Comparison of ENCODE assay signal across 8 cellular contexts in genomic region chr6:11575408-11576033, GRCh38. TPM values are rescaled to one million over a fixed set of nuclear protein-coding genes. Genes with fewer than 3 reads are reported as not detected.
A peak's percentile ranks its signal among the peaks of the same experiment; 100 is the strongest.
DNase-seq lines count a peak whose midpoint lies in the region; ATAC-seq and TF ChIP-seq lines count a peak whose summit lies in the region.

No MANE protein-coding gene starts in this region.

- peak in 9 of 10 experiments; percentile 7 to 43 (median 16) for DNase-seq in CD4-positive, alpha-beta T cell
- DNase-seq in NCI-H460 (ENCODE audit: extremely low read depth, low read depth) (peak; percentile 86), memory B cell (ENCODE audit: low spot score in 2 of 2) (peak; percentile 40 to 56)
- DNase-seq in activated CD4-positive, CD25-positive, alpha-beta regulatory T cell treated with anti-CD3 and anti-CD28 coated beads, Interleukin-2, amount 50 U/mL, for 72 hours = peak; percentile 36
- DNase-seq in effector CD8-positive, alpha-beta T cell (lab: John Stamatoyannopoulos, UW) = peak; percentile 4
- peak; percentile 46 for DNase-seq in stimulated activated naive B cell treated with anti-CD40 and anti-IgM and Interleukin-4, amounts not matched to agents 10 μg/mL and 1 μg/mL and 100 μg/mL, for 72 hours

- no peaks in the 10 kb centered on the region for H3K27me3 ChIP-seq in CD4-positive, alpha-beta T cell (ENCODE audit: control insufficient read depth, insufficient read depth, low read length)

- CTCF ChIA-PET in CD4-positive, alpha-beta T cell (lab: Charles Lee) = interaction anchor here (0.8 to 1.9 kb wide), 7 partner anchors 9 to 431 kb away, joined by 3 to 8 read pairs (median 7); no protein-coding TSS in a partner anchor

- POLR2A ChIA-PET in CD4-positive, alpha-beta T cell (lab: Charles Lee) = no interaction called here

- no peaks in the 10 kb centered on the region for H3K9me3 Mint-ChIP-seq in CD4-positive, alpha-beta T cell
- no peaks in the 10 kb centered on the region for H3K9me3 Mint-ChIP-seq in memory B cell
- H3K9me3 Mint-ChIP-seq in stimulated activated naive B cell treated with anti-CD40 and anti-IgM and Interleukin-4, amounts not matched to agents 10 μg/mL and 1 μg/mL and 100 μg/mL, for 72 hours = no peaks in the 10 kb centered on the region

- no peak overlapping the region for H3K27ac ChIP-seq in CD4-positive, alpha-beta T cell (ENCODE audit: low read depth, low read length)

- H3K4me1 Mint-ChIP-seq in CD4-positive, alpha-beta T cell (ENCODE audit: low read depth) = no peaks in the 10 kb centered on the region
- H3K4me1 Mint-ChIP-seq in memory B cell = peaks cover 4% of the 10 kb centered on the region
- H3K4me1 Mint-ChIP-seq in stimulated activated naive B cell treated with anti-CD40 and anti-IgM and Interleukin-4, amounts not matched to agents 10 μg/mL and 1 μg/mL and 100 μg/mL, for 72 hours = peaks cover 3 to 6% of the 10 kb centered on the region in 2 donors

- ATAC-seq in CD4-positive, alpha-beta T cell (ENCODE audit: poor library complexity) = peak; percentile 95
- ATAC-seq in GM19025 (IDR thresholded peaks at IDR 0.05; ENCODE audit: low read depth, unreplicated experiment) = peak; percentile 97
- ATAC-seq in HG03108 (IDR thresholded peaks at IDR 0.05; ENCODE audit: unreplicated experiment) = peak; percentile 93
- ATAC-seq in memory B cell (ENCODE audit: low read depth) = peak; percentile 100
- ATAC-seq in stimulated activated naive B cell treated with anti-CD40 and anti-IgM and Interleukin-4, amounts not matched to agents 10 μg/mL and 1 μg/mL and 100 μg/mL, for 72 hours (replicated peaks) = peak; percentile 99 to 100

- no peak overlapping the region for H3K27ac Mint-ChIP-seq in CD4-positive, alpha-beta T cell
- H3K27ac Mint-ChIP-seq in memory B cell = no peak overlapping the region
- H3K27ac Mint-ChIP-seq in stimulated activated naive B cell treated with anti-CD40 and anti-IgM and Interleukin-4, amounts not matched to agents 10 μg/mL and 1 μg/mL and 100 μg/mL, for 72 hours = peak overlapping the region; percentile 42

- H3K9me3 ChIP-seq in CD4-positive, alpha-beta T cell (ENCODE audit: control insufficient read depth, low read length) = no peaks in the 10 kb centered on the region

- intact Hi-C loops in CD4-positive, alpha-beta T cell (cut with DNase I, micrococcal nuclease) = loop anchor here (2.0 to 5.0 kb wide), 4 partner anchors 38 to 433 kb away; partner anchors contain the start of gene TMEM170B (in 1 of the 2)

- TF ChIP-seq CTCF in CD4-positive, alpha-beta T cell (IDR thresholded peaks at IDR 0.05) = peak; percentile 73

- no peaks in the 10 kb centered on the region for H3K27me3 Mint-ChIP-seq in CD4-positive, alpha-beta T cell
- no peaks in the 10 kb centered on the region for H3K27me3 Mint-ChIP-seq in memory B cell
- no peaks in the 10 kb centered on the region for H3K27me3 Mint-ChIP-seq in stimulated activated naive B cell treated with anti-CD40 and anti-IgM and Interleukin-4, amounts not matched to agents 10 μg/mL and 1 μg/mL and 100 μg/mL, for 72 hours

- peaks cover 3% of the 10 kb centered on the region for H3K36me3 Mint-ChIP-seq in CD4-positive, alpha-beta T cell (ENCODE audit: low read depth)
- peaks cover 3% of the 10 kb centered on the region for H3K36me3 Mint-ChIP-seq in memory B cell
- peaks cover 9 to 11% of the 10 kb centered on the region in 2 donors for H3K36me3 Mint-ChIP-seq in stimulated activated naive B cell treated with anti-CD40 and anti-IgM and Interleukin-4, amounts not matched to agents 10 μg/mL and 1 μg/mL and 100 μg/mL, for 72 hours

- no peak overlapping the region for H3K4me3 Mint-ChIP-seq in CD4-positive, alpha-beta T cell
- no peak overlapping the region for H3K4me3 Mint-ChIP-seq in memory B cell
- no peak overlapping the region for H3K4me3 Mint-ChIP-seq in stimulated activated naive B cell treated with anti-CD40 and anti-IgM and Interleukin-4, amounts not matched to agents 10 μg/mL and 1 μg/mL and 100 μg/mL, for 72 hours

RNA-seq across cellular contexts. Expression of gene TMEM170B, which starts 38.0 kb away (rescaled TPM):
- total RNA-seq in CD4-positive, alpha-beta T cell = 1 to 10 TPM; 1.9 to 2.1 TPM
- 11.1 and 15.0 TPM in 2 replicates for total RNA-seq in NCI-H460 (2014; rRNA removed; shearing (Covaris generic))
- 4.9 and 8.2 TPM in 2 replicates for polyA plus RNA-seq in NCI-H460 (2014; cell fraction: nucleus; rRNA removed)

Comparison
In these comparisons a context has a peak if more than half of its experiments do, and no peak if none do; other contexts are left out.
1. DNase-seq: peak in every context shown above with its lines; median percentile 86 in NCI-H460; 48 in memory B cell; 46 in stimulated activated naive B cell treated with anti-CD40 and anti-IgM and Interleukin-4, amounts not matched to agents 10 μg/mL and 1 μg/mL and 100 μg/mL, for 72 hours; 36 in activated CD4-positive, CD25-positive, alpha-beta regulatory T cell treated with anti-CD3 and anti-CD28 coated beads, Interleukin-2, amount 50 U/mL, for 72 hours; 16 in CD4-positive, alpha-beta T cell; 4 in effector CD8-positive, alpha-beta T cell.